In the genomic region with DNA sequence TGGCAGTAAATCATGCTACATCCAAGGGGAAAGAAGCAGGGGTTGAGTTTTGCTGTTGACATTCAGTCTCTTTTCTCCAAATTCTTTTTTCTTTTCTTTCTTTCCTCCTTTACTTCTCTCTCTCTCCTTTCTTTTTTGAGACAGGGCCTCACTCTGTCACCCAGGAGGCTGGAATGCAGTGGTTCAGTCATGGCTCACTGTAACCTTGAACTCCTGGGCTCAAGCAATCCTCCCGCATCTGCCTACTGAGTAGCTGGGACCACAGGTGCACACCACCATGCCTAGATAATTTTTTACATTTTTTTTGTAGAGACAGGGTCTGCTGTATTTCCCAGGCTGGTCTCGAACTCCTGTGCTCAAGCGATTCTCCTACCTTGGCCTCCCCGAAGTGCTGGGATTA, we compare ENCODE assay signal across 24 cellular contexts.
"Had no signal": no experiment of that assay in that cellular context is flagged by ENCODE, and none has a peak within 500 bp of the region (broad histone marks: within the 10 kb centered on the region; RNA-seq: fewer than 3 reads in every experiment).

No MANE protein-coding gene starts in this region.

- DNase-seq: activated CD4-positive, alpha-beta memory T cell treated with anti-CD3 and anti-CD28 coated beads, Interleukin-2, amount 10 ng/mL, durations not matched to agents 7 days and 5 days; activated CD4-positive, alpha-beta T cell treated with anti-CD3 and anti-CD28 coated beads for 1 hour; activated CD4-positive, alpha-beta T cell treated with anti-CD3 and anti-CD28 coated beads for 4 hours; activated CD4-positive, alpha-beta T cell treated with anti-CD3 and anti-CD28 coated beads, Interleukin-2, amount 10 ng/mL, durations not matched to agents 7 days and 5 days; activated CD4-positive, alpha-beta T cell treated with anti-CD3 and anti-CD28 coated beads, Interleukin-2, amount 50 U/mL, for 4 hours; activated CD8-positive, alpha-beta memory T cell treated with anti-CD3 and anti-CD28 coated beads for 24 hours; activated effector memory CD4-positive, alpha-beta T cell treated with anti-CD3 and anti-CD28 coated beads, Interleukin-2, amount 50 U/mL, for 16 hours; activated naive CD4-positive, alpha-beta T cell treated with anti-CD3 and anti-CD28 coated beads, Interleukin-2, amount 10 ng/mL, durations not matched to agents 7 days and 5 days; activated T-cell treated with anti-CD3 and anti-CD28 coated beads, Interleukin-2, amount 50 U/mL, for 4 hours; amniotic stem cell; anterior cingulate cortex; brain microvascular endothelial cell; cortex of kidney; dermis blood vessel endothelial cell; effector CD4-positive, alpha-beta T cell; effector memory CD8-positive, alpha-beta T cell; esophagus squamous epithelium; foreskin melanocyte; head of caudate nucleus; T-helper 2 cell had no signal

- H3K27ac Mint-ChIP-seq: activated CD4-positive, alpha-beta memory T cell treated with anti-CD3 and anti-CD28 coated beads, Interleukin-2, amount 10 ng/mL, durations not matched to agents 7 days and 5 days; activated CD4-positive, alpha-beta T cell treated with anti-CD3 and anti-CD28 coated beads, Interleukin-2, amount 10 ng/mL, durations not matched to agents 7 days and 5 days; activated naive CD4-positive, alpha-beta T cell treated with anti-CD3 and anti-CD28 coated beads, Interleukin-2, amount 10 ng/mL, durations not matched to agents 7 days and 5 days; activated naive CD8-positive, alpha-beta T cell; activated T-helper 2 cell treated with anti-CD3 and anti-CD28 coated beads, Interferon-gamma antibody, Interleukin-2, Interleukin-4, amounts not matched to agents 10 μg/mL and 5 μg/mL and 100 μg/mL, durations not matched to agents 14 hours and 24 hours and 36 hours had no signal

- H3K27me3 Mint-ChIP-seq: activated CD4-positive, alpha-beta memory T cell treated with anti-CD3 and anti-CD28 coated beads, Interleukin-2, amount 10 ng/mL, durations not matched to agents 7 days and 5 days; activated CD4-positive, alpha-beta T cell treated with anti-CD3 and anti-CD28 coated beads, Interleukin-2, amount 10 ng/mL, durations not matched to agents 7 days and 5 days; activated naive CD4-positive, alpha-beta T cell treated with anti-CD3 and anti-CD28 coated beads, Interleukin-2, amount 10 ng/mL, durations not matched to agents 7 days and 5 days; activated naive CD8-positive, alpha-beta T cell; central memory CD8-positive, alpha-beta T cell; effector memory CD8-positive, alpha-beta T cell had no signal

- H3K9me3 Mint-ChIP-seq: activated CD4-positive, alpha-beta memory T cell treated with anti-CD3 and anti-CD28 coated beads, Interleukin-2, amount 10 ng/mL, durations not matched to agents 7 days and 5 days; activated CD4-positive, alpha-beta T cell treated with anti-CD3 and anti-CD28 coated beads, Interleukin-2, amount 10 ng/mL, durations not matched to agents 7 days and 5 days; activated naive CD4-positive, alpha-beta T cell treated with anti-CD3 and anti-CD28 coated beads, Interleukin-2, amount 10 ng/mL, durations not matched to agents 7 days and 5 days; activated T-cell treated with anti-CD3 and anti-CD28 coated beads, Interleukin-2, amount 50 U/mL, for 4 hours; activated T-helper 2 cell treated with anti-CD3 and anti-CD28 coated beads, Interferon-gamma antibody, Interleukin-2, Interleukin-4, amounts not matched to agents 10 μg/mL and 5 μg/mL and 100 μg/mL, durations not matched to agents 14 hours and 24 hours and 36 hours; central memory CD8-positive, alpha-beta T cell; effector memory CD8-positive, alpha-beta T cell had no signal

- ATAC-seq: activated T-cell treated with anti-CD3 and anti-CD28 coated beads, Interleukin-2, amount 50 U/mL, for 4 hours; effector memory CD8-positive, alpha-beta T cell; gastroesophageal sphincter had no signal

- H3K4me1 Mint-ChIP-seq: activated CD4-positive, alpha-beta memory T cell treated with anti-CD3 and anti-CD28 coated beads, Interleukin-2, amount 10 ng/mL, durations not matched to agents 7 days and 5 days; activated CD4-positive, alpha-beta T cell treated with anti-CD3 and anti-CD28 coated beads, Interleukin-2, amount 10 ng/mL, durations not matched to agents 7 days and 5 days; activated naive CD4-positive, alpha-beta T cell treated with anti-CD3 and anti-CD28 coated beads, Interleukin-2, amount 10 ng/mL, durations not matched to agents 7 days and 5 days; central memory CD8-positive, alpha-beta T cell had no signal

- H3K4me3 Mint-ChIP-seq: activated CD4-positive, alpha-beta memory T cell treated with anti-CD3 and anti-CD28 coated beads, Interleukin-2, amount 10 ng/mL, durations not matched to agents 7 days and 5 days; activated CD4-positive, alpha-beta T cell treated with anti-CD3 and anti-CD28 coated beads, Interleukin-2, amount 10 ng/mL, durations not matched to agents 7 days and 5 days; activated naive CD4-positive, alpha-beta T cell treated with anti-CD3 and anti-CD28 coated beads, Interleukin-2, amount 10 ng/mL, durations not matched to agents 7 days and 5 days; activated naive CD8-positive, alpha-beta T cell; activated T-cell treated with anti-CD3 and anti-CD28 coated beads, Interleukin-2, amount 50 U/mL, for 4 hours; central memory CD8-positive, alpha-beta T cell; effector memory CD8-positive, alpha-beta T cell had no signal
